ENCODE assay signal across 22 cellular contexts in genomic region chr10:13404791-13405190, GRCh38. TPM values are rescaled to one million over a fixed set of nuclear protein-coding genes. Genes with fewer than 3 reads are reported as not detected.
A peak's percentile ranks its signal among the peaks of the same experiment; 100 is the strongest.
DNase-seq lines count a peak whose midpoint lies in the region; ATAC-seq and TF ChIP-seq lines count a peak whose summit lies in the region.
"Had no signal": no experiment of that assay in that cellular context is flagged by ENCODE, and none has a peak within 500 bp of the region (broad histone marks: within the 10 kb centered on the region; RNA-seq: fewer than 3 reads in every experiment).

No MANE protein-coding gene starts in this region.

- H3K27ac ChIP-seq in VCaP, result peak overlapping the region; percentile 53; the same call in 1 of the 2 replicates
- H3K27ac ChIP-seq: A549, SJSA1 had no signal

- no peaks in the 10 kb centered on the region for H3K9me3 ChIP-seq in T-helper 17 cell (ENCODE audit: control insufficient read depth, low read length, poor library complexity, severe bottlenecking)
- H3K9me3 ChIP-seq: SJSA1 had no signal

- DNase-seq in NCI-H2171 treated with DMSO at 0.1 percent for 48 hours (lab: John Stamatoyannopoulos, UW), result peak; percentile 23
- no peak for DNase-seq in NCI-H2171 (lab: John Stamatoyannopoulos, UW)
- DNase-seq in LNCaP clone FGC (ENCODE audit: low read depth), result peak; percentile 36
- peak; percentile 61 for DNase-seq in mucosa of gallbladder (ENCODE audit: low spot score)
- no peak for DNase-seq in T-helper 17 cell
- DNase-seq in kidney tubule cell (ENCODE audit: low spot score), result no peak
- DNase-seq: activated CD4-positive, alpha-beta T cell treated with anti-CD3 and anti-CD28 coated beads for 1 hour; activated CD8-positive, alpha-beta T cell treated with anti-CD3 and anti-CD28 coated beads, Interleukin-2, amount 10 ng/mL, durations not matched to agents 7 days and 5 days; activated gamma-delta T cell treated with Interleukin-2 at 50 U/mL for 16 hours; H7; mesendoderm; naive thymus-derived CD4-positive, alpha-beta T cell; NCI-H1092; occipital lobe; T-cell had no signal

- H3K27me3 Mint-ChIP-seq in T-helper 17 cell, result peaks cover 67% of the 10 kb centered on the region
- H3K27me3 Mint-ChIP-seq in activated T-helper 17 cell treated with anti-CD3 and anti-CD28 coated beads, Interleukin-2, amount 50 U/mL, for 72 hours, result peaks cover 23% of the 10 kb centered on the region

- TF ChIP-seq CTCF in LNCaP clone FGC (IDR thresholded peaks at IDR 0.05; ENCODE audit: control insufficient read depth, extremely low read depth, insufficient read depth), result no peak
- no peak for TF ChIP-seq CTCF in VCaP (conservative IDR thresholded peaks at IDR 0.05)

- no peak overlapping the region for H3K27ac Mint-ChIP-seq in T-helper 17 cell
- no peak overlapping the region for H3K27ac Mint-ChIP-seq in activated T-helper 17 cell treated with anti-CD3 and anti-CD28 coated beads, Interleukin-2, amount 50 U/mL, for 72 hours
- H3K27ac Mint-ChIP-seq: activated CD8-positive, alpha-beta T cell treated with anti-CD3 and anti-CD28 coated beads, Interleukin-2, amount 10 ng/mL, durations not matched to agents 7 days and 5 days; B cell; naive thymus-derived CD4-positive, alpha-beta T cell; stimulated activated memory B cell treated with anti-CD40 and anti-IgM and Interleukin-4, amounts not matched to agents 10 μg/mL and 1 μg/mL and 100 μg/mL, for 72 hours; T-cell had no signal

- H3K4me1 Mint-ChIP-seq in T-helper 17 cell, result peaks cover 2% of the 10 kb centered on the region
- H3K4me1 Mint-ChIP-seq in activated T-helper 17 cell treated with anti-CD3 and anti-CD28 coated beads, Interleukin-2, amount 50 U/mL, for 72 hours, result no peaks in the 10 kb centered on the region
- H3K4me1 Mint-ChIP-seq: B cell; brain; naive thymus-derived CD4-positive, alpha-beta T cell; stimulated activated memory B cell treated with anti-CD40 and anti-IgM and Interleukin-4, amounts not matched to agents 10 μg/mL and 1 μg/mL and 100 μg/mL, for 72 hours; T-cell had no signal

- H3K4me3 ChIP-seq in LNCaP clone FGC (ENCODE audit: low read depth, low read length), result no peak overlapping the region
- H3K4me3 ChIP-seq: A549, SJSA1 had no signal

- H3K36me3 Mint-ChIP-seq in T-helper 17 cell (ENCODE audit: low read depth), result no peaks in the 10 kb centered on the region
- H3K36me3 Mint-ChIP-seq in activated T-helper 17 cell treated with anti-CD3 and anti-CD28 coated beads, Interleukin-2, amount 50 U/mL, for 72 hours (ENCODE audit: low read depth), result no peaks in the 10 kb centered on the region
- H3K36me3 Mint-ChIP-seq: brain; naive thymus-derived CD4-positive, alpha-beta T cell; stimulated activated memory B cell treated with anti-CD40 and anti-IgM and Interleukin-4, amounts not matched to agents 10 μg/mL and 1 μg/mL and 100 μg/mL, for 72 hours; T-cell had no signal

- H3K9me3 Mint-ChIP-seq in activated T-helper 17 cell treated with anti-CD3 and anti-CD28 coated beads, Interleukin-2, amount 50 U/mL, for 72 hours, result no peaks in the 10 kb centered on the region
- H3K9me3 Mint-ChIP-seq: T-cell had no signal

- no peak overlapping the region for H3K4me3 Mint-ChIP-seq in T-helper 17 cell
- H3K4me3 Mint-ChIP-seq in activated T-helper 17 cell treated with anti-CD3 and anti-CD28 coated beads, Interleukin-2, amount 50 U/mL, for 72 hours, result no peak overlapping the region
- H3K4me3 Mint-ChIP-seq: activated CD8-positive, alpha-beta T cell treated with anti-CD3 and anti-CD28 coated beads, Interleukin-2, amount 10 ng/mL, durations not matched to agents 7 days and 5 days; B cell; brain; naive thymus-derived CD4-positive, alpha-beta T cell; stimulated activated memory B cell treated with anti-CD40 and anti-IgM and Interleukin-4, amounts not matched to agents 10 μg/mL and 1 μg/mL and 100 μg/mL, for 72 hours; T-cell had no signal

- ATAC-seq in T-helper 17 cell, result no peak
- ATAC-seq in activated T-helper 17 cell treated with anti-CD3 and anti-CD28 coated beads, Interleukin-2, amount 50 U/mL, for 72 hours (replicated peaks), result no peak
- ATAC-seq: A549; activated CD8-positive, alpha-beta T cell treated with anti-CD3 and anti-CD28 coated beads, Interleukin-2, amount 10 ng/mL, durations not matched to agents 7 days and 5 days; naive thymus-derived CD4-positive, alpha-beta T cell; stimulated activated memory B cell treated with anti-CD40 and anti-IgM and Interleukin-4, amounts not matched to agents 10 μg/mL and 1 μg/mL and 100 μg/mL, for 72 hours; T-cell had no signal

RNA-seq across cellular contexts. Expression of gene SEPHS1, which starts 56.7 kb away (rescaled TPM):
- total RNA-seq in mucosa of gallbladder (35.9 TPM), T-helper 17 cell (10 to 100 TPM; 18.9 to 20.2 TPM)
- 10 to 100 TPM; 40.4 to 73.7 TPM for total RNA-seq in activated T-helper 17 cell treated with anti-CD3 and anti-CD28 coated beads, Interleukin-2, amount 50 U/mL, for 72 hours

Comparison
In these comparisons a context has a peak if more than half of its experiments do, and no peak if none do; other contexts are left out.
1. DNase-seq: peak in NCI-H2171 treated with DMSO at 0.1 percent for 48 hours (single experiment), LNCaP clone FGC (single experiment) and mucosa of gallbladder (single experiment); none in NCI-H2171 (single experiment), T-helper 17 cell (0 of 3) and kidney tubule cell (single experiment).